In genomic region chr15:36117394-36117793, GRCh38 we compare ENCODE assay signal across 24 cellular contexts.
"Had no signal": no experiment of that assay in that cellular context is flagged by ENCODE, and none has a peak within 500 bp of the region (broad histone marks: within the 10 kb centered on the region; RNA-seq: fewer than 3 reads in every experiment).

No MANE protein-coding gene starts in this region.

- ATAC-seq: activated naive CD8-positive, alpha-beta T cell treated with anti-CD3 and anti-CD28 coated beads, Interleukin-2, amount 50 U/mL, for 24 hours; foreskin keratinocyte; left lung; sciatic nerve; stimulated activated memory B cell treated with anti-CD40 and anti-IgM and Interleukin-4, amounts not matched to agents 10 μg/mL and 1 μg/mL and 100 μg/mL, for 72 hours had no signal

- FAIRE-seq: colon, kidney had no signal

- DNase-seq: activated CD4-positive, alpha-beta T cell treated with anti-CD3 and anti-CD28 coated beads for 1 hour; activated CD8-positive, alpha-beta memory T cell treated with anti-CD3 and anti-CD28 coated beads for 24 hours; activated CD8-positive, alpha-beta memory T cell treated with anti-CD3 and anti-CD28 coated beads, Interleukin-2, amount 50 U/mL, for 48 hours; activated effector memory CD4-positive, alpha-beta T cell treated with Interleukin-2 at 50 U/mL for 16 hours; activated naive CD4-positive, alpha-beta T cell treated with anti-CD3 and anti-CD28 coated beads, Interleukin-2, amount 10 ng/mL, durations not matched to agents 7 days and 5 days; activated naive CD8-positive, alpha-beta T cell treated with anti-CD3 and anti-CD28 coated beads, Interleukin-2, amount 50 U/mL, for 24 hours; activated T-cell treated with anti-CD3 and anti-CD28 coated beads, Interleukin-2, amount 50 U/mL, for 48 hours; anterior cingulate cortex; central memory CD4-positive, alpha-beta T cell; dorsolateral prefrontal cortex; foreskin keratinocyte; hypothalamus; kidney; left lung; midbrain; nephron progenitor cell; nucleus accumbens; spleen; stimulated activated CD4-positive, alpha-beta T cell treated with anti-CD3 and anti-CD28 coated beads, Interleukin-4, amount 100 ng/mL, for 4 hours; upper lobe of left lung; WERI-Rb-1 had no signal
